8 cellular contexts compared by ENCODE assay signal in the genomic region with DNA sequence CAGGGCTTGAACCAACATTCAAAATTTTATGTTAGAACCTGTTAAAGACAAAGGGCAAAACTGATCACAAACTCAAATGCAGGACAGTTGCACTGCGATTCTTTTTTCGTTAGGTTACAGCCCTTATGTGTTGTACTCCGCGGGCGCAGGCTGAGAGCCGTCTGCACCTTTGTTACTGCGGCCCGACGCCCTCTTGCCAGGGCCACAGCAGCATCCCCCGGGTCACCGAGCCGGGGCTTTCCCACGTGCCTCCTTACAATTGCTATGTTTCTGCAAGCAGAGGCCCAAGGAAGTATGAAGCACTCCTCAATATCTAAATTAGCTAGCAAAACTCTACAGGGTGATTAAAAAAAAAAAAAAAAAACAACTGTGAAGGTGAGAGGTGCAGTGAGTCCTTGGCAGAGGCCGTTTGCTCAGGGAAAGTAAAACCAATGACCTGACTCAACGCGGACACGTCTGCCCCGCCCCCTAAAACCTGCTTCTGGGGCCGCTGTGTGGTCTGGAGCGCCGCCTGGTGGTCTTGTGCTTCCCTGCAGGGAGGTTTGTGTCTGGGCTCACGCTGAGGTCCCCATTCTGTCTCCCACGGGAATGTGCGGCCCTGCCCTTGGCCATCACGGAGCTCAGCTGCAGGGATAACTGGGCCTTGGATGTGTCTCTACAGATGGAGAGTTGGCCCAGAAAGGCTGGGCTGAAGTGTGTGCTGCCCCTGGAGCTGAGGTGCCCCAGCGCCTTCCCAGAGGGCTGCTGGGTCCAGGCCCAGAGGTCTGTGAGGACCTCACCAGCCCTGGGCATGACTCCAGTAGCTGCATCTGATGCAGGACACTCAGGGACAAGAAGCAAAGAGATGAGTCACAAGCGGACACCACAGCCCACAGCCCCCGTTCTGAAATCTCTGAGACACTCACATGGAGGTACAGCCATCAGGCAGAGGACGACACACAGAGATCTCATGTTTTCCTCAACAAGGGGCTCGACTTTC.
A peak's percentile ranks its signal among the peaks of the same experiment; 100 is the strongest.
DNase-seq lines count a peak whose midpoint lies in the region; ATAC-seq and TF ChIP-seq lines count a peak whose summit lies in the region.

No MANE protein-coding gene starts in this region.

- H3K36me3 Mint-ChIP-seq in naive thymus-derived CD8-positive, alpha-beta T cell = no peaks in the 10 kb centered on the region
- no peaks in the 10 kb centered on the region for H3K36me3 Mint-ChIP-seq in nephron progenitor cell (ENCODE audit: low read depth)
- peaks cover 4% of the 10 kb centered on the region for H3K36me3 Mint-ChIP-seq in progenitor cell of endocrine pancreas (ENCODE audit: insufficient read depth)

- intact Hi-C loops in transverse colon (cut with DNase I; ENCODE audit: low total_unique reads) = no loop called here

- POLR2A ChIA-PET in naive thymus-derived CD8-positive, alpha-beta T cell (lab: Charles Lee) = interaction anchor here (0.5 kb wide), 1 partner anchor 710 kb away, joined by 3 read pairs; no protein-coding TSS in a partner anchor

- ATAC-seq in naive thymus-derived CD8-positive, alpha-beta T cell = peak; percentile 70 to 78

- TF ChIP-seq CTCF in transverse colon (IDR thresholded peaks at IDR 0.05) = peak; percentile 64 to 89 (median 77)
- TF ChIP-seq CTCF in nephron progenitor cell (IDR thresholded peaks at IDR 0.05) = no peak
- TF ChIP-seq CTCF in progenitor cell of endocrine pancreas (IDR thresholded peaks at IDR 0.05; ENCODE audit: unreplicated experiment) = no peak

- H3K9me3 ChIP-seq in MG63 (no peaks in the 10 kb centered on the region), transverse colon (peaks cover 0 to under 1% of the 10 kb centered on the region in 2 donors)

- H3K27me3 ChIP-seq in MG63 (no peaks in the 10 kb centered on the region), transverse colon (no peaks in the 10 kb centered on the region)

- peaks cover 0 to 10% (median 0%) of the 10 kb centered on the region in 9 donors for H3K9me3 Mint-ChIP-seq in naive thymus-derived CD8-positive, alpha-beta T cell
- peaks cover 95% of the 10 kb centered on the region for H3K9me3 Mint-ChIP-seq in nephron progenitor cell
- H3K9me3 Mint-ChIP-seq in progenitor cell of endocrine pancreas (ENCODE audit: low read depth) = peaks cover 59% of the 10 kb centered on the region

- H3K27ac Mint-ChIP-seq in naive thymus-derived CD8-positive, alpha-beta T cell = peak overlapping the region in 1 of 10 donors; percentile 53
- no peak overlapping the region for H3K27ac Mint-ChIP-seq in nephron progenitor cell
- H3K27ac Mint-ChIP-seq in progenitor cell of endocrine pancreas = no peak overlapping the region

- in situ Hi-C loops in transverse colon (cut with MboI; ENCODE audit: low pct_ligation_motif_present in 1 of 4, low pct_unique_long_range_greater_than_20kb in 1 of 4, low sequenced_read_pairs in 3 of 4) = no loop called here

- H3K4me1 Mint-ChIP-seq in naive thymus-derived CD8-positive, alpha-beta T cell = peaks cover 3 to 24% (median 13%) of the 10 kb centered on the region in 4 donors
- no peaks in the 10 kb centered on the region for H3K4me1 Mint-ChIP-seq in nephron progenitor cell
- no peaks in the 10 kb centered on the region for H3K4me1 Mint-ChIP-seq in progenitor cell of endocrine pancreas (ENCODE audit: low read depth)

- H3K4me3 Mint-ChIP-seq in naive thymus-derived CD8-positive, alpha-beta T cell = peak overlapping the region in 6 of 10 donors; percentile 3 to 51 (median 23)
- H3K4me3 Mint-ChIP-seq in nephron progenitor cell (no peak overlapping the region), progenitor cell of endocrine pancreas (ENCODE audit: low read depth) (no peak overlapping the region)

- H3K27me3 Mint-ChIP-seq in naive thymus-derived CD8-positive, alpha-beta T cell = peaks cover 0 to 8% (median 0%) of the 10 kb centered on the region in 5 donors
- H3K27me3 Mint-ChIP-seq in nephron progenitor cell (ENCODE audit: low read depth, poor library complexity) (peaks cover 6% of the 10 kb centered on the region), progenitor cell of endocrine pancreas (no peaks in the 10 kb centered on the region)

- no peaks in the 10 kb centered on the region for H3K36me3 ChIP-seq in MG63
- H3K36me3 ChIP-seq in transverse colon = no peaks in the 10 kb centered on the region

- H3K4me1 ChIP-seq in transverse colon = peaks cover 0 to 13% (median 4%) of the 10 kb centered on the region in 4 donors

- no peak for TF ChIP-seq EP300 in transverse colon (IDR thresholded peaks at IDR 0.05; ENCODE audit: low read depth)

- DNase-seq in ELR (ENCODE audit: low read depth) (peak; percentile 34), MG63 (peak; percentile 59), T-helper 2 cell (peak; percentile 30 to 70 (median 66)), transverse colon (peak; percentile 77), nephron progenitor cell (no peak), progenitor cell of endocrine pancreas (ENCODE audit: low spot score, unreplicated experiment) (no peak)
- peak; percentile 65 for DNase-seq in activated naive CD8-positive, alpha-beta T cell treated with anti-CD3 and anti-CD28 coated beads, Interleukin-2, amount 50 U/mL, for 16 hours (ENCODE audit: low read depth, low spot score)
- peak; percentile 57 to 83 (median 69) for DNase-seq in naive thymus-derived CD8-positive, alpha-beta T cell

- H3K4me3 ChIP-seq in MG63 (no peak overlapping the region), transverse colon (peak overlapping the region in 1 of 4 donors; percentile 8)

- 23 to 45% methylated on average over 9 to 27 of the region's 30 CpGs for WGBS in transverse colon (ENCODE audit: low coverage in 1 of 2), 2 donors

- no peak for TF ChIP-seq POLR2A in transverse colon (IDR thresholded peaks at IDR 0.05)

- H3K27ac ChIP-seq in transverse colon = no peak overlapping the region

Comparison
In these comparisons a context has a peak if more than half of its experiments do, and no peak if none do; other contexts are left out.
1. DNase-seq: peak in ELR (single experiment), MG63 (single experiment), T-helper 2 cell (5 of 5), activated naive CD8-positive, alpha-beta T cell treated with anti-CD3 and anti-CD28 coated beads, Interleukin-2, amount 50 U/mL, for 16 hours (single experiment), naive thymus-derived CD8-positive, alpha-beta T cell (10 of 10) and transverse colon (single experiment); none in nephron progenitor cell (single experiment) and progenitor cell of endocrine pancreas (single experiment).
2. H3K4me3 Mint-ChIP-seq: peak in naive thymus-derived CD8-positive, alpha-beta T cell (6 of 10); none in nephron progenitor cell (single experiment) and progenitor cell of endocrine pancreas (single experiment).
3. CTCF ChIP-seq: peak in transverse colon (5 of 5); none in nephron progenitor cell (single experiment) and progenitor cell of endocrine pancreas (single experiment).